ENCODE assay signal across 17 cellular contexts in the genomic region with DNA sequence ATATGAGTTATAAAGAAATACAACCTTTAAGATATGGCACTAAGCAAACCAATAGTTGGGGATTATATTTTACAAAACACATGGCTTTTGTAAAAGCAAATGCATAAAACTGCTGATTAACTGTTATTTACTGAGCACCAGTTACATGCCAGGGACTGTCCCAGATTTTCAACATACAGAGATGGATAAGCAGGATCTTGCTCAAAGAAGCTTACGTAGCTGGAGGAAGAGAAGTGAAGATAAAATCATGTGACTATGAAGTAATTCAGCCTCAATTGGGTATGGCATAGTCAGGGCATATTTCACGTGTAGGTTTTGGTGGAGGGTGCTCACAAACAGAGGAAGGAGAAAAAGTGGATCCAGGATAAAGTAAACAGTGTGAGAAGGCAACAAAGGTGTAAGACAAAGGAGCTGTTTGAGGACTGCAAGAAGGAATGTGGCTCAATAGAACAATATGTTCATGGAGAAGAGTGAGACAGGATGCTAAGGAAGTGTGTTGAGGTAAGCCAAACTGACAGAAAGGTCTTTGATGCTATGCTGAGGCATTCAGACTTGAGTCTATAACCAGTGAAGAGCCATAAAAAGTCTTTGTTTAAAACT.
DNase-seq lines count a peak whose midpoint lies in the region; FAIRE-seq and TF ChIP-seq lines count a peak whose summit lies in the region.
"Had no signal": no experiment of that assay in that cellular context is flagged by ENCODE, and none has a peak within 500 bp of the region (broad histone marks: within the 10 kb centered on the region; RNA-seq: fewer than 3 reads in every experiment).

No MANE protein-coding gene starts in this region.

- no peak overlapping the region for H3K4me2 ChIP-seq in mesendoderm (ENCODE audit: low read length)

- H3K79me1 ChIP-seq in mesendoderm (ENCODE audit: low read length), result no peaks in the 10 kb centered on the region

- H4K8ac ChIP-seq in mesendoderm (ENCODE audit: low read depth, low read length), result no peak overlapping the region

- no peak overlapping the region for H2AK5ac ChIP-seq in mesendoderm (ENCODE audit: low read length)

- H3K36me3 ChIP-seq in mesendoderm (ENCODE audit: control insufficient read depth, insufficient read depth, low read length) (no peaks in the 10 kb centered on the region), esophagus squamous epithelium (no peaks in the 10 kb centered on the region), colonic mucosa (no peaks in the 10 kb centered on the region)
- H3K36me3 ChIP-seq: BE2C had no signal

- H2BK15ac ChIP-seq in mesendoderm (replicated peaks; ENCODE audit: low read depth), result no peak overlapping the region

- H3K27ac ChIP-seq in mesendoderm (ENCODE audit: low read depth, low read length), result no peak overlapping the region
- no peak overlapping the region for H3K27ac ChIP-seq in esophagus squamous epithelium
- H3K27ac ChIP-seq in colonic mucosa, result no peak overlapping the region
- H3K27ac ChIP-seq: HL-60 had no signal

- FAIRE-seq in D721Med (lab: Jason Lieb, UNC), result peak; percentile 55

- no peaks in the 10 kb centered on the region for H3K4me1 ChIP-seq in mesendoderm (ENCODE audit: control insufficient read depth, low read depth, low read length)
- H3K4me1 ChIP-seq in esophagus squamous epithelium, result peaks cover 0 to 9% (median 0%) of the 10 kb centered on the region in 3 donors
- H3K4me1 ChIP-seq in colonic mucosa, result no peaks in the 10 kb centered on the region
- H3K4me1 ChIP-seq: BE2C had no signal

- TF ChIP-seq CTCF in D721Med (IDR thresholded peaks at IDR 0.05; ENCODE audit: insufficient read depth, missing control alignments) (no peak), esophagus squamous epithelium (IDR thresholded peaks at IDR 0.05) (no peak), colonic mucosa (IDR thresholded peaks at IDR 0.05) (no peak)

- H2BK120ac ChIP-seq in mesendoderm (ENCODE audit: low read depth, low read length), result no peak overlapping the region

- no peak overlapping the region for H3K4ac ChIP-seq in mesendoderm (ENCODE audit: low read depth, low read length)

- no peaks in the 10 kb centered on the region for H3K27me3 ChIP-seq in mesendoderm (ENCODE audit: insufficient read depth, low read length, poor library complexity)
- no peaks in the 10 kb centered on the region for H3K27me3 ChIP-seq in esophagus squamous epithelium
- no peaks in the 10 kb centered on the region for H3K27me3 ChIP-seq in colonic mucosa
- H3K27me3 ChIP-seq: BE2C had no signal

- H3K79me2 ChIP-seq in mesendoderm (ENCODE audit: control insufficient read depth, insufficient read depth, low read length), result no peaks in the 10 kb centered on the region

- no CpG with 5 or more reads among the region's 2 CpGs for WGBS in mesendoderm (ENCODE audit: extremely low coverage, insufficient coverage, low lambda C conversion rate)
- 19 to 33% methylated on average over 2 of the region's 2 CpGs for WGBS in esophagus squamous epithelium, 2 donors

- H3K23ac ChIP-seq in mesendoderm (ENCODE audit: low read length), result no peak overlapping the region

- no peak for TF ChIP-seq POLR2A in esophagus squamous epithelium (IDR thresholded peaks at IDR 0.05)

- H3K18ac ChIP-seq in mesendoderm (ENCODE audit: low read length), result no peak overlapping the region

- H3K9ac ChIP-seq in mesendoderm (ENCODE audit: low read length) (no peak overlapping the region), colonic mucosa (ENCODE audit: low read depth in 2 of 2, low read length in 2 of 2) (no peak overlapping the region)

- H3K9me3 ChIP-seq in esophagus squamous epithelium (peaks cover 0 to under 1% (median 0%) of the 10 kb centered on the region in 3 donors), colonic mucosa (no peaks in the 10 kb centered on the region)
- H3K9me3 ChIP-seq: BE2C had no signal

- H4K5ac ChIP-seq in mesendoderm (ENCODE audit: low read length), result no peak overlapping the region

- intact Hi-C loops in esophagus squamous epithelium (cut with DNase I), result no loop called here
- intact Hi-C loops in colonic mucosa (cut with DNase I), result no loop called here

- no peak overlapping the region for H2BK5ac ChIP-seq in mesendoderm (ENCODE audit: low read length)

- no peak for DNase-seq in D721Med (ENCODE audit: insufficient read length, low spot score)
- DNase-seq in HT1080 (ENCODE audit: low read depth), result peak; percentile 54
- DNase-seq in dermis blood vessel endothelial cell, result peak; percentile 43
- DNase-seq in mesendoderm, result peak; percentile 9
- no peak for DNase-seq in MV-4-11 (lab: John Stamatoyannopoulos, UW)
- no peak for DNase-seq in stimulated activated CD4-positive, alpha-beta T cell treated with anti-CD3 and anti-CD28 coated beads, Interleukin-12 subunit alpha, Interleukin-12 subunit beta, amount 100 ng/mL, for 4 hours
- no peak for DNase-seq in esophagus squamous epithelium (lab: John Stamatoyannopoulos, UW)
- DNase-seq in colonic mucosa, result no peak
- DNase-seq: BE2C; CD8-positive, alpha-beta T cell; GOT3; KBM-7; NCI-H2081 treated with DMSO at 0.1 percent for 48 hours; NCI-H446; NCI-H774; Right ventricle myocardium superior had no signal

- H3K56ac ChIP-seq in mesendoderm (ENCODE audit: low read length), result no peak overlapping the region

- H3K4me3 ChIP-seq in mesendoderm (ENCODE audit: low read length) (no peak overlapping the region), esophagus squamous epithelium (no peak overlapping the region), colonic mucosa (no peak overlapping the region)

Comparison
In these comparisons a context has a peak if more than half of its experiments do, and no peak if none do; other contexts are left out.
1. DNase-seq: peak in HT1080 (single experiment), dermis blood vessel endothelial cell (single experiment) and mesendoderm (single experiment); none in D721Med (single experiment), MV-4-11 (single experiment), stimulated activated CD4-positive, alpha-beta T cell treated with anti-CD3 and anti-CD28 coated beads, Interleukin-12 subunit alpha, Interleukin-12 subunit beta, amount 100 ng/mL, for 4 hours (single experiment), esophagus squamous epithelium (single experiment) and colonic mucosa (single experiment).